Comparison of ENCODE assay signal across 9 cellular contexts in genomic region chr3:46932455-46933225, GRCh38. TPM values are rescaled to one million over a fixed set of nuclear protein-coding genes. Genes with fewer than 3 reads are reported as not detected.
DNase-seq lines count a peak whose midpoint lies in the region; ATAC-seq and TF ChIP-seq lines count a peak whose summit lies in the region.
"Had no signal": no experiment of that assay in that cellular context is flagged by ENCODE, and none has a peak within 500 bp of the region (broad histone marks: within the 10 kb centered on the region; RNA-seq: fewer than 3 reads in every experiment).

No MANE protein-coding gene starts in this region.

- H3K4me1 ChIP-seq in muscle layer of duodenum (ENCODE audit: control insufficient read depth in 1 of 2, insufficient read depth in 2 of 2, low read length in 2 of 2) (peaks cover 68 to 73% of the 10 kb centered on the region in 2 donors), upper lobe of left lung (peaks cover 86 to 95% (median 91%) of the 10 kb centered on the region in 4 donors)

- H3K27ac ChIP-seq in muscle layer of duodenum (ENCODE audit: low read length) (peak overlapping the region; percentile 68), upper lobe of left lung (peak overlapping the region; percentile 83 to 90 (median 84))

- peak overlapping the region; percentile 75 to 86 for H3K27ac Mint-ChIP-seq in activated naive CD4-positive, alpha-beta T cell treated with anti-CD3 and anti-CD28 coated beads, Interleukin-2, amount 50 U/mL, for 72 hours
- peak overlapping the region; percentile 85 for H3K27ac Mint-ChIP-seq in chondrocyte (ENCODE audit: unreplicated experiment)

- H3K9me3 Mint-ChIP-seq in activated naive CD4-positive, alpha-beta T cell treated with anti-CD3 and anti-CD28 coated beads, Interleukin-2, amount 50 U/mL, for 72 hours, result no peaks in the 10 kb centered on the region
- H3K9me3 Mint-ChIP-seq in chondrocyte (ENCODE audit: low read depth), result no peaks in the 10 kb centered on the region

- ATAC-seq in activated naive CD4-positive, alpha-beta T cell treated with anti-CD3 and anti-CD28 coated beads, Interleukin-2, amount 50 U/mL, for 72 hours, result no peak
- ATAC-seq in upper lobe of left lung (ENCODE audit: low FRiP score in 2 of 2) (no peak), GM21576 (IDR thresholded peaks at IDR 0.05; ENCODE audit: unreplicated experiment) (no peak), GM21390 (IDR thresholded peaks at IDR 0.05; ENCODE audit: unreplicated experiment) (no peak)

- H3K36me3 Mint-ChIP-seq in activated naive CD4-positive, alpha-beta T cell treated with anti-CD3 and anti-CD28 coated beads, Interleukin-2, amount 50 U/mL, for 72 hours, result peaks cover 0 to 24% of the 10 kb centered on the region in 2 donors
- H3K36me3 Mint-ChIP-seq in chondrocyte (ENCODE audit: low read depth), result peaks cover 3% of the 10 kb centered on the region

- TF ChIP-seq CTCF in chondrocyte (IDR thresholded peaks at IDR 0.05) (peak; percentile 28), upper lobe of left lung (IDR thresholded peaks at IDR 0.05) (no peak)

- H3K36me3 ChIP-seq in muscle layer of duodenum (ENCODE audit: control insufficient read depth in 1 of 2, insufficient read depth in 2 of 2, low read length in 2 of 2), result peaks cover 0 to 9% of the 10 kb centered on the region in 2 donors
- H3K36me3 ChIP-seq in upper lobe of left lung, result peaks cover 0 to 12% (median 9%) of the 10 kb centered on the region in 4 donors

- no peaks in the 10 kb centered on the region for H3K27me3 Mint-ChIP-seq in chondrocyte (ENCODE audit: low read depth)

- 57 to 74% methylated on average over 5 to 7 of the region's 7 CpGs for WGBS in upper lobe of left lung, 2 donors

- H3K9me3 ChIP-seq in muscle layer of duodenum (ENCODE audit: control insufficient read depth in 1 of 2, low read length in 2 of 2) (no peaks in the 10 kb centered on the region), upper lobe of left lung (no peaks in the 10 kb centered on the region)

- H3K27me3 ChIP-seq in muscle layer of duodenum (ENCODE audit: low read depth, low read length), result no peaks in the 10 kb centered on the region
- H3K27me3 ChIP-seq in upper lobe of left lung, result no peaks in the 10 kb centered on the region

- no peak for TF ChIP-seq POLR2A in upper lobe of left lung (IDR thresholded peaks at IDR 0.05)

- TF ChIP-seq EP300 in upper lobe of left lung (IDR thresholded peaks at IDR 0.05), result no peak

- H3K4me3 ChIP-seq in muscle layer of duodenum (ENCODE audit: low read depth in 1 of 2, low read length in 2 of 2) (no peak overlapping the region), upper lobe of left lung (no peak overlapping the region)

- DNase-seq in activated naive CD4-positive, alpha-beta T cell treated with anti-CD3 and anti-CD28 coated beads, Interleukin-2, amount 50 U/mL, for 72 hours (ENCODE audit: low spot score in 2 of 2), result no peak
- DNase-seq in activated naive CD4-positive, alpha-beta T cell treated with anti-CD3 and anti-CD28 coated beads, Interleukin-2, amount 50 U/mL, for 16 hours, result no peak
- DNase-seq in chondrocyte (ENCODE audit: low spot score), result no peak
- DNase-seq in upper lobe of left lung, result no peak
- DNase-seq in central memory CD4-positive, alpha-beta T cell, result no peak
- DNase-seq: hypothalamus had no signal

- peaks cover 77% of the 10 kb centered on the region for H3K4me1 Mint-ChIP-seq in chondrocyte (ENCODE audit: low read depth)

- no peak overlapping the region for H3K4me3 Mint-ChIP-seq in chondrocyte (ENCODE audit: unreplicated experiment)

RNA-seq across cellular contexts. Expression of gene CCDC12, which starts 43.9 kb away (rescaled TPM):
- total RNA-seq in activated naive CD4-positive, alpha-beta T cell treated with anti-CD3 and anti-CD28 coated beads, Interleukin-2, amount 50 U/mL, for 72 hours, result 10 to 100 TPM; 49.3 to 55.2 TPM
- total RNA-seq in chondrocyte (21.8 to 23.3 TPM (median 22.3 TPM) in 3 replicates), upper lobe of left lung (10 to 100 TPM; 42.3 to 93.2 (median 69.8) TPM)

RNA-seq across cellular contexts. Expression of gene NBEAL2, which starts 46.8 kb away (rescaled TPM):
- total RNA-seq in activated naive CD4-positive, alpha-beta T cell treated with anti-CD3 and anti-CD28 coated beads, Interleukin-2, amount 50 U/mL, for 72 hours, result 100 to 1,000 TPM in 1 of 2 donors, 10 to 100 TPM in 1; 75.7 to 122 TPM
- total RNA-seq in chondrocyte, result 15.9 to 18.1 TPM (median 16.5 TPM) in 3 replicates
- total RNA-seq in upper lobe of left lung, result 100 to 1,000 TPM in 5 of 6 donors, 10 to 100 TPM in 1; 94.7 to 436 (median 163) TPM

RNA-seq across cellular contexts. Expression of gene PTH1R, which starts 55.1 kb away (rescaled TPM):
- total RNA-seq in activated naive CD4-positive, alpha-beta T cell treated with anti-CD3 and anti-CD28 coated beads, Interleukin-2, amount 50 U/mL, for 72 hours, result not detected
- total RNA-seq in chondrocyte, result 2.4 to 6.3 TPM (median 3.1 TPM) in 3 replicates
- total RNA-seq in upper lobe of left lung, result 10 to 100 TPM in 4 of 6 donors, 1 to 10 TPM in 2; 2.6 to 48.2 (median 16.2) TPM
